ENCODE assay signal across 17 cellular contexts in genomic region chr4:150679018-150679766, GRCh38.
DNase-seq lines count a peak whose midpoint lies in the region; ATAC-seq and TF ChIP-seq lines count a peak whose summit lies in the region.
"Had no signal": no experiment of that assay in that cellular context is flagged by ENCODE, and none has a peak within 500 bp of the region (broad histone marks: within the 10 kb centered on the region; RNA-seq: fewer than 3 reads in every experiment).

No MANE protein-coding gene starts in this region.

- DNase-seq in NCI-H2107 treated with DMSO at 0.1 percent for 48 hours (lab: John Stamatoyannopoulos, UW; ENCODE audit: unreplicated experiment) (peak; percentile 4), NCI-H2107 (lab: John Stamatoyannopoulos, UW) (no peak), breast epithelium (ENCODE audit: low spot score in 2 of 2) (no peak), left kidney (ENCODE audit: low read depth, low spot score) (peak; percentile 5), right cardiac atrium (no peak), CD1c-positive myeloid dendritic cell (ENCODE audit: extremely low spot score) (no peak)
- DNase-seq in activated CD4-positive, alpha-beta T cell treated with anti-CD3 and anti-CD28 coated beads for 48 hours, result no peak
- DNase-seq: activated naive CD4-positive, alpha-beta T cell; central memory CD4-positive, alpha-beta T cell; head of caudate nucleus; left cardiac atrium; naive thymus-derived CD8-positive, alpha-beta T cell; NCI-H1048; NCI-H446; stimulated activated CD4-positive, alpha-beta T cell treated with anti-CD3 and anti-CD28 coated beads, Interleukin-4, amount 100 ng/mL, for 1 hour had no signal

- H3K4me3 ChIP-seq in breast epithelium, result peak overlapping the region; percentile 9 to 46 (median 23)
- H3K4me3 ChIP-seq in right cardiac atrium (ENCODE audit: low read length), result no peak overlapping the region

- H3K9me3 ChIP-seq in breast epithelium (no peaks in the 10 kb centered on the region), right cardiac atrium (ENCODE audit: control insufficient read depth, low read length) (no peaks in the 10 kb centered on the region)

- intact Hi-C loops in breast epithelium (cut with DNase I; ENCODE audit: low total_unique reads) (no loop called here), right cardiac atrium (cut with DNase I) (no loop called here)

- peaks cover 5% of the 10 kb centered on the region for H3K36me3 ChIP-seq in breast epithelium

- TF ChIP-seq POLR2A in breast epithelium (IDR thresholded peaks at IDR 0.05), result no peak

- 87% methylated on average over 5 of the region's 5 CpGs for whole genome bisulfite sequencing in right cardiac atrium

- TF ChIP-seq CTCF in breast epithelium (IDR thresholded peaks at IDR 0.05), result no peak

- H3K27ac ChIP-seq in breast epithelium (no peak overlapping the region), right cardiac atrium (ENCODE audit: low read length) (no peak overlapping the region)

- no peaks in the 10 kb centered on the region for H3K27me3 ChIP-seq in breast epithelium
- no peaks in the 10 kb centered on the region for H3K27me3 ChIP-seq in right cardiac atrium (ENCODE audit: control insufficient read depth, insufficient read depth)

- no peaks in the 10 kb centered on the region for H3K4me1 ChIP-seq in breast epithelium
- H3K4me1 ChIP-seq in right cardiac atrium (ENCODE audit: control insufficient read depth, insufficient read depth, low read length), result no peaks in the 10 kb centered on the region

- no peak for ATAC-seq in HG03135 (IDR thresholded peaks at IDR 0.05; ENCODE audit: unreplicated experiment)
- no peak for ATAC-seq in right cardiac atrium
- ATAC-seq: left cardiac atrium; naive thymus-derived CD8-positive, alpha-beta T cell; sciatic nerve had no signal

Comparison
In these comparisons a context has a peak if more than half of its experiments do, and no peak if none do; other contexts are left out.
1. DNase-seq: peak in NCI-H2107 treated with DMSO at 0.1 percent for 48 hours (single experiment) and left kidney (single experiment); none in NCI-H2107 (single experiment), breast epithelium (0 of 2), right cardiac atrium (0 of 3), activated CD4-positive, alpha-beta T cell treated with anti-CD3 and anti-CD28 coated beads for 48 hours (single experiment) and CD1c-positive myeloid dendritic cell (single experiment).